ENCODE assay signal across 38 cellular contexts in the genomic region with DNA sequence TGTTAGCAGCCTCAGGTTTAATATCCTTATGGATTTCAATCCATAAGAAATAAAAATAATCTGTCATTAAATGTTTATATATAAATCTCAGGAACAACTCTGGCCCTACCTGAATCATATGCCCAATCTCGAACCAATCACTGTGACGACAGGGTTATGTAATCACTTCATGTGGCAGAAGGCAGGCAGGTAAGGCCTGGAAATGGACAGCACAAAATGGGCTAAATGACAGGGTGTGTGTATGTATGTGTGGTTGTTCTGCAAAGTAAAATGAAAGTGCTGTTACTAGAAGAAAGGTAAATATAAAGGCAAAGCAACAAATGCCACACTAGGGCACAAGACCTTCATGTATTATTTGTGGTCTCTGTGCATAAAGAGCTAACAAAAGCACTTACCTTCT. TPM values are rescaled to one million over a fixed set of nuclear protein-coding genes. Genes with fewer than 3 reads are reported as not detected.
"Had no signal": no experiment of that assay in that cellular context is flagged by ENCODE, and none has a peak within 500 bp of the region (broad histone marks: within the 10 kb centered on the region; RNA-seq: fewer than 3 reads in every experiment).

No MANE protein-coding gene starts in this region.

- H3K4me1 Mint-ChIP-seq: activated naive CD4-positive, alpha-beta T cell treated with anti-CD3 and anti-CD28 coated beads, Interleukin-2, amount 10 ng/mL, durations not matched to agents 7 days and 5 days; activated naive CD4-positive, alpha-beta T cell treated with anti-CD3 and anti-CD28 coated beads, Interleukin-2, amount 50 U/mL, for 24 hours; activated T-helper 17 cell treated with anti-CD3 and anti-CD28 coated beads, Interleukin-2, amount 50 U/mL, for 72 hours; brain; central memory CD8-positive, alpha-beta T cell had no signal

- ATAC-seq: activated naive CD4-positive, alpha-beta T cell treated with anti-CD3 and anti-CD28 coated beads, Interleukin-2, amount 50 U/mL, for 72 hours; activated naive CD8-positive, alpha-beta T cell treated with anti-CD3 and anti-CD28 coated beads, Interleukin-2, amount 50 U/mL, for 24 hours; activated T-cell treated with anti-CD3 and anti-CD28 coated beads, Interleukin-2, amount 50 U/mL, for 4 hours; activated T-cell treated with anti-CD3 and anti-CD28 coated beads, Interleukin-2, amount 50 U/mL, for 72 hours; activated T-helper 17 cell treated with anti-CD3 and anti-CD28 coated beads, Interleukin-2, amount 50 U/mL, for 72 hours; body of pancreas had no signal

- H3K4me3 Mint-ChIP-seq: activated naive CD4-positive, alpha-beta T cell treated with anti-CD3 and anti-CD28 coated beads for 36 hours; activated naive CD4-positive, alpha-beta T cell treated with anti-CD3 and anti-CD28 coated beads, Interleukin-2, amount 10 ng/mL, durations not matched to agents 7 days and 5 days; activated naive CD4-positive, alpha-beta T cell treated with anti-CD3 and anti-CD28 coated beads, Interleukin-2, amount 50 U/mL, for 24 hours; activated naive CD8-positive, alpha-beta T cell; activated naive CD8-positive, alpha-beta T cell treated with anti-CD3 and anti-CD28 coated beads for 36 hours; activated naive CD8-positive, alpha-beta T cell treated with anti-CD3 and anti-CD28 coated beads, Interleukin-2, amount 10 ng/mL, durations not matched to agents 7 days and 5 days; activated naive CD8-positive, alpha-beta T cell treated with anti-CD3 and anti-CD28 coated beads, Interleukin-2, amount 50 U/mL, for 24 hours; activated T-cell treated with anti-CD3 and anti-CD28 coated beads, Interleukin-2, amount 50 U/mL, for 24 hours; activated T-cell treated with anti-CD3 and anti-CD28 coated beads, Interleukin-2, amount 50 U/mL, for 4 hours; activated T-cell treated with anti-CD3 and anti-CD28 coated beads, Interleukin-2, amount 50 U/mL, for 72 hours; activated T-helper 1 cell treated with anti-CD3 and anti-CD28 coated beads, Interleukin-12 subunit alpha, Interleukin-12 subunit beta, Interleukin-2, Interleukin-4 antibody, amounts not matched to agents 30 ng/mL and 10 ng/mL and 1 ng/mL, durations not matched to agents 14 hours and 24 hours and 36 hours; activated T-helper 17 cell treated with anti-CD3 and anti-CD28 coated beads, Interleukin-2, amount 50 U/mL, for 72 hours; brain; central memory CD8-positive, alpha-beta T cell had no signal

- H3K36me3 Mint-ChIP-seq: activated naive CD4-positive, alpha-beta T cell treated with anti-CD3 and anti-CD28 coated beads, Interleukin-2, amount 10 ng/mL, durations not matched to agents 7 days and 5 days; activated naive CD8-positive, alpha-beta T cell treated with anti-CD3 and anti-CD28 coated beads, Interleukin-2, amount 10 ng/mL, durations not matched to agents 7 days and 5 days; brain had no signal

- H3K36me3 ChIP-seq: adrenal gland, ascending aorta, brain microvascular endothelial cell, breast epithelium, cardiac muscle cell had no signal

- H3K4me3 ChIP-seq: adrenal gland, ascending aorta, body of pancreas, breast epithelium, cardiac muscle cell had no signal

- H3K4me1 ChIP-seq: adrenal gland, ascending aorta, body of pancreas, breast epithelium had no signal

- H3K27ac Mint-ChIP-seq: activated naive CD4-positive, alpha-beta T cell treated with anti-CD3 and anti-CD28 coated beads for 36 hours; activated naive CD4-positive, alpha-beta T cell treated with anti-CD3 and anti-CD28 coated beads, Interleukin-2, amount 10 ng/mL, durations not matched to agents 7 days and 5 days; activated naive CD4-positive, alpha-beta T cell treated with anti-CD3 and anti-CD28 coated beads, Interleukin-2, amount 50 U/mL, for 24 hours; activated naive CD4-positive, alpha-beta T cell treated with anti-CD3 and anti-CD28 coated beads, Interleukin-2, amount 50 U/mL, for 72 hours; activated naive CD8-positive, alpha-beta T cell; activated naive CD8-positive, alpha-beta T cell treated with anti-CD3 and anti-CD28 coated beads for 36 hours; activated naive CD8-positive, alpha-beta T cell treated with anti-CD3 and anti-CD28 coated beads, Interleukin-2, amount 10 ng/mL, durations not matched to agents 7 days and 5 days; activated naive CD8-positive, alpha-beta T cell treated with anti-CD3 and anti-CD28 coated beads, Interleukin-2, amount 50 U/mL, for 24 hours; activated T-cell treated with anti-CD3 and anti-CD28 coated beads, Interleukin-2, amount 50 U/mL, for 24 hours; activated T-cell treated with anti-CD3 and anti-CD28 coated beads, Interleukin-2, amount 50 U/mL, for 72 hours; activated T-helper 1 cell treated with anti-CD3 and anti-CD28 coated beads, Interleukin-12 subunit alpha, Interleukin-12 subunit beta, Interleukin-2, Interleukin-4 antibody, amounts not matched to agents 30 ng/mL and 10 ng/mL and 1 ng/mL, durations not matched to agents 14 hours and 24 hours and 36 hours; activated T-helper 17 cell treated with anti-CD3 and anti-CD28 coated beads, Interleukin-2, amount 50 U/mL, for 72 hours; activated T-helper 2 cell treated with anti-CD3 and anti-CD28 coated beads, Interferon-gamma antibody, Interleukin-2, Interleukin-4, amounts not matched to agents 10 μg/mL and 5 μg/mL and 100 μg/mL, durations not matched to agents 14 hours and 24 hours and 36 hours; brain had no signal

- H3K9me3 ChIP-seq: adrenal gland, ascending aorta, body of pancreas, breast epithelium had no signal

- H3K27me3 Mint-ChIP-seq: activated naive CD4-positive, alpha-beta T cell treated with anti-CD3 and anti-CD28 coated beads, Interleukin-2, amount 10 ng/mL, durations not matched to agents 7 days and 5 days; activated naive CD8-positive, alpha-beta T cell; activated naive CD8-positive, alpha-beta T cell treated with anti-CD3 and anti-CD28 coated beads for 36 hours; activated naive CD8-positive, alpha-beta T cell treated with anti-CD3 and anti-CD28 coated beads, Interleukin-2, amount 50 U/mL, for 24 hours; activated T-cell treated with anti-CD3 and anti-CD28 coated beads, Interleukin-2, amount 50 U/mL, for 24 hours; activated T-helper 17 cell treated with anti-CD3 and anti-CD28 coated beads, Interleukin-2, amount 50 U/mL, for 72 hours had no signal

- H3K9me3 Mint-ChIP-seq: activated naive CD4-positive, alpha-beta T cell treated with anti-CD3 and anti-CD28 coated beads for 36 hours; activated naive CD4-positive, alpha-beta T cell treated with anti-CD3 and anti-CD28 coated beads, Interleukin-2, amount 50 U/mL, for 24 hours; activated naive CD4-positive, alpha-beta T cell treated with anti-CD3 and anti-CD28 coated beads, Interleukin-2, amount 50 U/mL, for 72 hours; activated naive CD8-positive, alpha-beta T cell treated with anti-CD3 and anti-CD28 coated beads, Interleukin-2, amount 50 U/mL, for 24 hours; activated T-helper 1 cell treated with anti-CD3 and anti-CD28 coated beads, Interleukin-12 subunit alpha, Interleukin-12 subunit beta, Interleukin-2, Interleukin-4 antibody, amounts not matched to agents 30 ng/mL and 10 ng/mL and 1 ng/mL, durations not matched to agents 14 hours and 24 hours and 36 hours; activated T-helper 2 cell treated with anti-CD3 and anti-CD28 coated beads, Interferon-gamma antibody, Interleukin-2, Interleukin-4, amounts not matched to agents 10 μg/mL and 5 μg/mL and 100 μg/mL, durations not matched to agents 14 hours and 24 hours and 36 hours; central memory CD8-positive, alpha-beta T cell had no signal

- DNase-seq: activated effector memory CD4-positive, alpha-beta T cell treated with anti-CD3 and anti-CD28 coated beads, Interleukin-2, amount 50 U/mL, for 16 hours; activated effector memory CD4-positive, alpha-beta T cell treated with Interleukin-2 at 50 U/mL for 16 hours; activated gamma-delta T cell; activated gamma-delta T cell treated with Interleukin-2 at 50 U/mL for 16 hours; activated naive CD4-positive, alpha-beta T cell; activated naive CD4-positive, alpha-beta T cell treated with anti-CD3 and anti-CD28 coated beads for 36 hours; activated naive CD4-positive, alpha-beta T cell treated with anti-CD3 and anti-CD28 coated beads, Interleukin-2, amount 10 ng/mL, durations not matched to agents 7 days and 5 days; activated naive CD4-positive, alpha-beta T cell treated with anti-CD3 and anti-CD28 coated beads, Interleukin-2, amount 50 U/mL, for 16 hours; activated naive CD4-positive, alpha-beta T cell treated with Interleukin-2 at 50 U/mL for 16 hours; activated naive CD8-positive, alpha-beta T cell treated with anti-CD3 and anti-CD28 coated beads for 36 hours; activated naive CD8-positive, alpha-beta T cell treated with anti-CD3 and anti-CD28 coated beads, Interleukin-2, amount 10 ng/mL, durations not matched to agents 7 days and 5 days; activated naive CD8-positive, alpha-beta T cell treated with anti-CD3 and anti-CD28 coated beads, Interleukin-2, amount 50 U/mL, for 24 hours; activated T-cell treated with anti-CD3 and anti-CD28 coated beads, Interleukin-2, amount 50 U/mL, for 1 hour; activated T-cell treated with anti-CD3 and anti-CD28 coated beads, Interleukin-2, amount 50 U/mL, for 24 hours; activated T-cell treated with anti-CD3 and anti-CD28 coated beads, Interleukin-2, amount 50 U/mL, for 4 hours; activated T-cell treated with anti-CD3 and anti-CD28 coated beads, Interleukin-2, amount 50 U/mL, for 48 hours; activated T-cell treated with anti-CD3 and anti-CD28 coated beads, Interleukin-2, amount 50 U/mL, for 72 hours; adrenal gland; amniotic stem cell; amygdala; anterior cingulate cortex; aorta; body of pancreas; brain microvascular endothelial cell; caudate nucleus; central memory CD4-positive, alpha-beta T cell; cerebellar nuclear complex had no signal

RNA-seq across cellular contexts. Expression of gene ANKDD1B, which starts 19.6 kb away (rescaled TPM):
- total RNA-seq: activated naive CD4-positive, alpha-beta T cell treated with anti-CD3 and anti-CD28 coated beads for 36 hours; activated naive CD8-positive, alpha-beta T cell treated with anti-CD3 and anti-CD28 coated beads for 36 hours; ascending aorta had no signal
